In the genomic region with DNA sequence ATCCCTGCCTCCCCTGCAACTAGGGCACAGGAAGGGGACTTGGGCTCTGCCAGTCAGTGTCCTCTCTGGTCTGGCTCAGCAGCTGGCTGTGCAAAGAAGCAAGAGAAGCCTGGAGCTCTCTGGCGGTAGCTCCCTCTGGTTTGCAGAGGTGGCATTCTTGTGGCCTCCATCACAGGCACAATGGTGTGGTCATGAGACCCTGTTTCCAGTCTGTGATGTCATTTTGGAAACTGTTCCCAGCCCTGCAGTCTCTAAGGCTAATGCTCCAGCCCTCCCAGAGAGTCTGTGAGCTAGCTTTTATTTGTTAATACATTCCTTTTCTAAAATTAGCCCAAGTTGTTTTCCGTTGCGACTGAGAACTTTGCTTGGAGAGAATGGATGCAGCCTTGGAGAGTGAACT, we compare ENCODE assay signal across 27 cellular contexts.
A peak's percentile ranks its signal among the peaks of the same experiment; 100 is the strongest.
DNase-seq lines count a peak whose midpoint lies in the region; ATAC-seq, FAIRE-seq and TF ChIP-seq lines count a peak whose summit lies in the region.
"Had no signal": no experiment of that assay in that cellular context is flagged by ENCODE, and none has a peak within 500 bp of the region (broad histone marks: within the 10 kb centered on the region; RNA-seq: fewer than 3 reads in every experiment).

No MANE protein-coding gene starts in this region.

- no peaks in the 10 kb centered on the region for H3K4me1 ChIP-seq in right lobe of liver
- H3K4me1 ChIP-seq in HepG2 (ENCODE audit: insufficient read depth, low read length): peaks cover 8% of the 10 kb centered on the region
- H3K4me1 ChIP-seq in left lung: no peaks in the 10 kb centered on the region
- H3K4me1 ChIP-seq in upper lobe of right lung: no peaks in the 10 kb centered on the region
- H3K4me1 ChIP-seq: BLaER1, colonic mucosa, prostate gland had no signal

- no peaks in the 10 kb centered on the region for H3K27me3 ChIP-seq in right lobe of liver
- no peaks in the 10 kb centered on the region for H3K27me3 ChIP-seq in HepG2 (ENCODE audit: control insufficient read depth in 1 of 2, insufficient read depth in 2 of 2, low read length in 2 of 2)
- peaks cover 0 to 6% of the 10 kb centered on the region in 2 donors for H3K27me3 ChIP-seq in left lung
- H3K27me3 ChIP-seq in upper lobe of right lung: no peaks in the 10 kb centered on the region
- H3K27me3 ChIP-seq: BLaER1, colonic mucosa had no signal

- DNase-seq in right lobe of liver: no peak
- DNase-seq in HepG2 (ENCODE audit: low spot score): no peak
- DNase-seq in choroid plexus epithelial cell (ENCODE audit: low read depth): peak; percentile 74
- no peak for DNase-seq in left lung
- DNase-seq in upper lobe of right lung: no peak
- no peak for DNase-seq in SIG-M5 treated with dmso at 0.1 percent for 504 hours (lab: John Stamatoyannopoulos, UW; ENCODE audit: unreplicated experiment)
- DNase-seq in activated CD4-positive, alpha-beta T cell treated with anti-CD3 and anti-CD28 coated beads, Interleukin-2, amount 50 U/mL, for 48 hours: no peak
- DNase-seq: activated B cell treated with CpG ODN at 0.5 μM for 24 hours; activated CD4-positive, alpha-beta memory T cell treated with anti-CD3 and anti-CD28 coated beads, Interleukin-2, amount 10 ng/mL, durations not matched to agents 7 days and 5 days; activated naive CD8-positive, alpha-beta T cell treated with anti-CD3 and anti-CD28 coated beads for 36 hours; colonic mucosa; COR-L47; effector memory CD8-positive, alpha-beta T cell; HCEC 1CT; kidney; NCI-H1092 treated with DMSO at 0.1 percent for 48 hours; NCI-H1930; OCI-M1; stimulated activated CD4-positive, alpha-beta T cell treated with anti-CD3 and anti-CD28 coated beads, Interleukin-2, amount 100 ng/mL, for 24 hours had no signal

- POLR2A ChIA-PET in HepG2 (lab: Yijun Ruan, JAX): interaction anchor here (0.9 to 2.6 kb wide), 4 partner anchors 11 to 69 kb away, joined by 3 to 8 read pairs (median 7); no protein-coding TSS in a partner anchor

- TF ChIP-seq CTCF in right lobe of liver (IDR thresholded peaks at IDR 0.05): no peak
- no peak for TF ChIP-seq CTCF in HepG2 (CRISPR knock-in tag; IDR thresholded peaks at IDR 0.05)
- TF ChIP-seq CTCF in choroid plexus epithelial cell (conservative IDR thresholded peaks at IDR 0.05; ENCODE audit: low read depth, low read length): no peak
- no peak for TF ChIP-seq CTCF in left lung (IDR thresholded peaks at IDR 0.05)
- no peak for TF ChIP-seq CTCF in upper lobe of right lung (IDR thresholded peaks at IDR 0.05)

- WGBS in right lobe of liver (ENCODE audit: insufficient coverage, low coverage, low lambda C conversion rate, missing lambda C conversion rate): 70% methylated on average over 2 of the region's 3 CpGs
- WGBS in HepG2 (ENCODE audit: low lambda C conversion rate): 95% methylated on average over 3 of the region's 3 CpGs

- TF ChIP-seq RAD21 in HepG2 (CRISPR knock-in tag; IDR thresholded peaks at IDR 0.05): no peak

- no peak for TF ChIP-seq POLR2A in right lobe of liver (IDR thresholded peaks at IDR 0.05)
- TF ChIP-seq POLR2A in HepG2 (IDR thresholded peaks at IDR 0.05; ENCODE audit: insufficient read depth in 1 of 2, low read depth in 2 of 2, low read length in 2 of 2): no peak

- H3K4me2 ChIP-seq in HepG2 (ENCODE audit: low read depth, low read length): no peak overlapping the region
- H3K4me2 ChIP-seq: BLaER1 had no signal

- no peak for TF ChIP-seq EP300 in HepG2 (IDR thresholded peaks at IDR 0.05; ENCODE audit: low read depth in 2 of 2, low read length in 2 of 2)
- TF ChIP-seq EP300 in HepG2 (CRISPR knock-in tag; IDR thresholded peaks at IDR 0.05; ENCODE audit: borderline replicate concordance): no peak

- no peak overlapping the region for H3K27ac ChIP-seq in right lobe of liver
- no peak overlapping the region for H3K27ac ChIP-seq in HepG2 (ENCODE audit: extremely low read length, insufficient read depth, low read length)
- no peak overlapping the region for H3K27ac ChIP-seq in left lung
- no peak overlapping the region for H3K27ac ChIP-seq in upper lobe of right lung
- H3K27ac ChIP-seq: 22Rv1, BLaER1, colonic mucosa, prostate gland had no signal

- H4K20me1 ChIP-seq in HepG2 (ENCODE audit: insufficient read depth, low read length): no peaks in the 10 kb centered on the region
- H4K20me1 ChIP-seq: BLaER1 had no signal

- H3K9me3 ChIP-seq in right lobe of liver (no peaks in the 10 kb centered on the region), HepG2 (ENCODE audit: low read length) (no peaks in the 10 kb centered on the region), left lung (no peaks in the 10 kb centered on the region), upper lobe of right lung (no peaks in the 10 kb centered on the region)
- H3K9me3 ChIP-seq: BLaER1, colonic mucosa, prostate gland had no signal

- H3K36me3 ChIP-seq in right lobe of liver: no peaks in the 10 kb centered on the region
- no peaks in the 10 kb centered on the region for H3K36me3 ChIP-seq in HepG2 (replicated peaks in 1 of 2; ENCODE audit: control insufficient read depth in 1 of 2, insufficient read depth in 2 of 2, low read length in 2 of 2)
- no peaks in the 10 kb centered on the region for H3K36me3 ChIP-seq in left lung
- H3K36me3 ChIP-seq in upper lobe of right lung: no peaks in the 10 kb centered on the region
- H3K36me3 ChIP-seq: BLaER1, colonic mucosa, prostate gland had no signal

- BruUV-seq in HepG2 (replicated peaks; lab: Mats Ljungman, UMichigan): no TSS peak

- no peak for FAIRE-seq in HepG2 (lab: Jason Lieb, UNC)
- FAIRE-seq: astrocyte, GM12891, kidney had no signal

- ATAC-seq in right lobe of liver (peak in 3 of 4 donors; percentile 14 to 43 (median 25)), HepG2 (no peak), left lung (peak; percentile 42), upper lobe of right lung (peak; percentile 40), HG02973 (IDR thresholded peaks at IDR 0.05; ENCODE audit: unreplicated experiment) (no peak)
- ATAC-seq: effector memory CD8-positive, alpha-beta T cell had no signal

- H3K9ac ChIP-seq in HepG2 (ENCODE audit: insufficient read depth, low read depth, low read length): no peak overlapping the region
- H3K9ac ChIP-seq: BLaER1 had no signal

- in situ Hi-C loops in HepG2 (cut with HindIII; ENCODE audit: extremely low pct_ligation_motif_present, low pct_unique_long_range_greater_than_20kb): no loop called here

- no peak overlapping the region for H2AFZ ChIP-seq in HepG2 (ENCODE audit: low read length)

- H3K4me3 ChIP-seq in right lobe of liver (no peak overlapping the region), HepG2 (replicated peaks in 1 of 3; ENCODE audit: insufficient read depth in 1 of 3, low read depth in 2 of 3, low read length in 3 of 3) (no peak overlapping the region), choroid plexus epithelial cell (ENCODE audit: low read depth, low read length) (no peak overlapping the region), left lung (no peak overlapping the region), upper lobe of right lung (no peak overlapping the region)
- H3K4me3 ChIP-seq: BLaER1, colonic mucosa, lung, prostate gland, skin epidermis had no signal

- CTCF ChIA-PET in HepG2 (lab: Yijun Ruan, JAX; ENCODE audit: low intra/inter-chr PET ratio, low total read pairs): no interaction called here

- no peaks in the 10 kb centered on the region for H3K79me2 ChIP-seq in HepG2 (ENCODE audit: insufficient read depth, low read length)

- intact Hi-C loops in right lobe of liver (cut with DNase I) (no loop called here), HepG2 (cut with micrococcal nuclease; ENCODE audit: unreplicated experiment) (no loop called here), left lung (cut with DNase I) (no loop called here), upper lobe of right lung (cut with DNase I) (no loop called here)

TF ChIP-seq in HepG2, 621 proteins besides CTCF, POLR2A, EP300 and RAD21:
- TF ChIP-seq ZFP90 (CRISPR knock-in tag; IDR thresholded peaks at IDR 0.05; ENCODE audit: borderline replicate concordance) (no peak), SRSF4 (IDR thresholded peaks at IDR 0.05; ENCODE audit: low read depth, low read length, poor library complexity, severe bottlenecking) (no peak)

Comparison
In these comparisons a context has a peak if more than half of its experiments do, and no peak if none do; other contexts are left out.
1. ATAC-seq: peak in right lobe of liver (3 of 4), left lung (single experiment) and upper lobe of right lung (single experiment); none in HepG2 (single experiment) and HG02973 (single experiment).